ENCODE assay signal across 17 cellular contexts in the genomic region with DNA sequence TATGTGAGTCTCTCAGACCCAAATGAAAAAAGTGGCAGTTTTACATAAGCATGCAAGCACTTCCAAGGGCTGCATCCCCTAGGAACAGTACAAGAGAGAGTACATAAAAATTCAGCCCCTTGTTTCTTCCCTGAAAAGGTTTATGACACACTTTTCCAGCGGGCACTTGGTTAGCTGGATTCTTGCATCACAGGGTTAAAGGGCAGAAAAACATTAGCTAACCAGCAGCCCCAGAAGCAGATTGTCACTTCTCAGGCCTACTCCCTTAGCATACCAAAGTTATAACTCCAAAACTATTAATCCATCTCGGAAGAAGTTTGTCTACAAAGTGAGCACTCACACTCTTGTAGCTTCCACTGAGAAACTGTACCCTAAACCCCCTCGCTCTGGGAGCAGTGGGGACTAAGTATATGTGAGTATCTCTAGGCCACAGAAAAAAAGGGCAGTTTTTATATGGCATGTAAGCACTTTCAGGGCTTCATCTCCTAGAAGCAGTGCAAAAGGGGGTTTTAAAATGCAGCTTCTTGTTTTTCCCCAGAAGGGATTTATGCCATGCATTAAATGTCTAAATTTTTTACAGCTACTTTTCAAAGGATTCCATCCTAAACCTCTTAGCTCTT.
DNase-seq lines count a peak whose midpoint lies in the region; ATAC-seq, FAIRE-seq and TF ChIP-seq lines count a peak whose summit lies in the region.
"Had no signal": no experiment of that assay in that cellular context is flagged by ENCODE, and none has a peak within 500 bp of the region (broad histone marks: within the 10 kb centered on the region; RNA-seq: fewer than 3 reads in every experiment).

No MANE protein-coding gene starts in this region.

- POLR2A ChIA-PET in HepG2 (lab: Yijun Ruan, JAX) = no interaction called here

- H2AFZ ChIP-seq in HepG2 (ENCODE audit: low read length) = no peak overlapping the region
- H2AFZ ChIP-seq: GM23338 had no signal

- CTCF ChIA-PET in HepG2 (lab: Yijun Ruan, JAX; ENCODE audit: low intra/inter-chr PET ratio, low total read pairs) = no interaction called here

- H3K27me3 Mint-ChIP-seq in nephron progenitor cell (ENCODE audit: low read depth, poor library complexity) (no peaks in the 10 kb centered on the region), mesothelial cell of epicardium (ENCODE audit: low read depth) (no peaks in the 10 kb centered on the region)
- H3K27me3 Mint-ChIP-seq in stimulated activated naive CD8-positive, alpha-beta T cell treated with anti-CD3 and anti-CD28 coated beads, Interleukin-15, amount 100 ng/mL, for 72 hours = no peaks in the 10 kb centered on the region
- H3K27me3 Mint-ChIP-seq: B cell had no signal

- H3K4me3 Mint-ChIP-seq in nephron progenitor cell = no peak overlapping the region
- H3K4me3 Mint-ChIP-seq in stimulated activated naive CD8-positive, alpha-beta T cell treated with anti-CD3 and anti-CD28 coated beads, Interleukin-15, amount 100 ng/mL, for 72 hours = no peak overlapping the region
- no peak overlapping the region for H3K4me3 Mint-ChIP-seq in mesothelial cell of epicardium
- H3K4me3 Mint-ChIP-seq: B cell; CD4-positive, alpha-beta T cell; GM23338 had no signal

- no peak for TF ChIP-seq RAD21 in HepG2 (CRISPR knock-in tag; IDR thresholded peaks at IDR 0.05)

- no peak for FAIRE-seq in HepG2 (lab: Jason Lieb, UNC)
- FAIRE-seq: GM12891 had no signal

- no TSS peak for BruUV-seq in HepG2 (replicated peaks; lab: Mats Ljungman, UMichigan)

- no peaks in the 10 kb centered on the region for H3K79me2 ChIP-seq in HepG2 (ENCODE audit: insufficient read depth, low read length)

- peaks cover 7% of the 10 kb centered on the region; the same call in 1 of the 2 replicates for H3K4me1 ChIP-seq in HepG2 (ENCODE audit: insufficient read depth, low read length)

- TF ChIP-seq EP300 in HepG2 (IDR thresholded peaks at IDR 0.05; ENCODE audit: low read depth in 2 of 2, low read length in 2 of 2) = no peak
- TF ChIP-seq EP300 in HepG2 (CRISPR knock-in tag; IDR thresholded peaks at IDR 0.05; ENCODE audit: borderline replicate concordance) = no peak

- no peaks in the 10 kb centered on the region for H3K27me3 ChIP-seq in HepG2 (ENCODE audit: control insufficient read depth in 1 of 2, insufficient read depth in 2 of 2, low read length in 2 of 2)

- no peak overlapping the region for H3K27ac ChIP-seq in HepG2 (ENCODE audit: extremely low read length, insufficient read depth, low read length)

- DNase-seq in HuH-7 (ENCODE audit: low spot score) = peak; percentile 1
- peak; percentile 13 for DNase-seq in fibroblast of villous mesenchyme (ENCODE audit: low read depth)
- no peak for DNase-seq in HepG2 (ENCODE audit: low spot score)
- DNase-seq in nephron progenitor cell = no peak
- DNase-seq in Right ventricle myocardium superior = no peak
- no peak for DNase-seq in stimulated activated naive CD8-positive, alpha-beta T cell treated with anti-CD3 and anti-CD28 coated beads, Interleukin-15, amount 100 ng/mL, for 72 hours
- DNase-seq in mesothelial cell of epicardium (ENCODE audit: low spot score in 2 of 2, unreplicated experiment in 2 of 2) = no peak
- DNase-seq: ACHN; C1 segment of cervical spinal cord; CD4-positive, alpha-beta T cell; DMS79 treated with DMSO at 0.1 percent for 48 hours; EL; H7 had no signal

- H3K36me3 Mint-ChIP-seq in nephron progenitor cell (ENCODE audit: low read depth) = peaks cover 7% of the 10 kb centered on the region
- H3K36me3 Mint-ChIP-seq in mesothelial cell of epicardium = no peaks in the 10 kb centered on the region

- H3K4me3 ChIP-seq in fibroblast of villous mesenchyme (ENCODE audit: low read depth, low read length) = no peak overlapping the region
- H3K4me3 ChIP-seq in HepG2 (replicated peaks in 1 of 3; ENCODE audit: insufficient read depth in 1 of 3, low read depth in 2 of 3, low read length in 3 of 3) = no peak overlapping the region
- H3K4me3 ChIP-seq: GM23338 had no signal

- H4K20me1 ChIP-seq in HepG2 (ENCODE audit: insufficient read depth, low read length) = no peaks in the 10 kb centered on the region

- no peak overlapping the region for H3K4me2 ChIP-seq in HepG2 (ENCODE audit: low read depth, low read length)
- H3K4me2 ChIP-seq: GM23338 had no signal

- no peaks in the 10 kb centered on the region for H3K9me3 ChIP-seq in HepG2 (ENCODE audit: low read length)

- no peak overlapping the region for H3K9ac ChIP-seq in HepG2 (ENCODE audit: insufficient read depth, low read depth, low read length)

- H3K9me3 Mint-ChIP-seq in nephron progenitor cell (peaks cover 27% of the 10 kb centered on the region), mesothelial cell of epicardium (peaks cover 28% of the 10 kb centered on the region)
- H3K9me3 Mint-ChIP-seq in stimulated activated naive CD8-positive, alpha-beta T cell treated with anti-CD3 and anti-CD28 coated beads, Interleukin-15, amount 100 ng/mL, for 72 hours = peaks cover 8 to 24% of the 10 kb centered on the region in 2 donors

- 0% methylated on average over 2 of the region's 3 CpGs for WGBS in HepG2 (ENCODE audit: low lambda C conversion rate)

- H3K4me1 Mint-ChIP-seq in nephron progenitor cell = peaks cover 26% of the 10 kb centered on the region
- H3K4me1 Mint-ChIP-seq in stimulated activated naive CD8-positive, alpha-beta T cell treated with anti-CD3 and anti-CD28 coated beads, Interleukin-15, amount 100 ng/mL, for 72 hours = no peaks in the 10 kb centered on the region
- no peaks in the 10 kb centered on the region for H3K4me1 Mint-ChIP-seq in mesothelial cell of epicardium
- H3K4me1 Mint-ChIP-seq: B cell, GM23338 had no signal

- TF ChIP-seq POLR2A in HepG2 (IDR thresholded peaks at IDR 0.05; ENCODE audit: insufficient read depth in 1 of 2, low read depth in 2 of 2, low read length in 2 of 2) = no peak

- H3K36me3 ChIP-seq in HepG2 (replicated peaks in 1 of 2; ENCODE audit: control insufficient read depth in 1 of 2, insufficient read depth in 2 of 2, low read length in 2 of 2) = no peaks in the 10 kb centered on the region

- in situ Hi-C loops in HepG2 (cut with HindIII; ENCODE audit: extremely low pct_ligation_motif_present, low pct_unique_long_range_greater_than_20kb) = no loop called here

- TF ChIP-seq CTCF in fibroblast of villous mesenchyme (IDR thresholded peaks at IDR 0.05; ENCODE audit: insufficient read depth, low read depth, low read length) (no peak), HepG2 (CRISPR knock-in tag; IDR thresholded peaks at IDR 0.05) (no peak), nephron progenitor cell (IDR thresholded peaks at IDR 0.05) (no peak), mesothelial cell of epicardium (IDR thresholded peaks at IDR 0.05; ENCODE audit: unreplicated experiment) (no peak)

- peak overlapping the region; percentile 94 for H3K27ac Mint-ChIP-seq in nephron progenitor cell
- no peak overlapping the region for H3K27ac Mint-ChIP-seq in stimulated activated naive CD8-positive, alpha-beta T cell treated with anti-CD3 and anti-CD28 coated beads, Interleukin-15, amount 100 ng/mL, for 72 hours
- no peak overlapping the region for H3K27ac Mint-ChIP-seq in mesothelial cell of epicardium
- H3K27ac Mint-ChIP-seq: B cell; CD4-positive, alpha-beta T cell; GM23338 had no signal

- ATAC-seq in HepG2 = peak; percentile 41; the same call in 2 of the 3 replicates
- ATAC-seq in Right ventricle myocardium superior (ENCODE audit: poor library complexity) = no peak
- no peak for ATAC-seq in stimulated activated naive CD8-positive, alpha-beta T cell treated with anti-CD3 and anti-CD28 coated beads, Interleukin-15, amount 100 ng/mL, for 72 hours
- no peak for ATAC-seq in HG02981 (IDR thresholded peaks at IDR 0.05; ENCODE audit: unreplicated experiment)
- ATAC-seq: GM23338 had no signal

- intact Hi-C loops in HepG2 (cut with micrococcal nuclease; ENCODE audit: unreplicated experiment) = no loop called here
- intact Hi-C loops in Right ventricle myocardium superior (cut with DNase I) = no loop called here

TF ChIP-seq in HepG2, 621 proteins besides CTCF, POLR2A, EP300 and RAD21 (continues in another document):
- TF ChIP-seq ZSCAN30 (CRISPR knock-in tag; IDR thresholded peaks at IDR 0.05) (no peak), REXO4 (CRISPR knock-in tag; IDR thresholded peaks at IDR 0.05; ENCODE audit: borderline replicate concordance) (no peak), ARID2 (CRISPR knock-in tag; IDR thresholded peaks at IDR 0.05; ENCODE audit: borderline replicate concordance) (no peak), RFX5 (IDR thresholded peaks at IDR 0.05; ENCODE audit: low read depth, low read length) (no peak), CEBPB (IDR thresholded peaks at IDR 0.05; ENCODE audit: borderline replicate concordance, low read depth, low read length) (peak; percentile 63; the same call in 1 of the 2 replicates), NR2F6 (IDR thresholded peaks at IDR 0.05) (peak; percentile 25; the same call in 1 of the 2 replicates), NR2F6 (CRISPR knock-in tag; IDR thresholded peaks at IDR 0.05) (no peak)
- TF ChIP-seq, protein P1, sequence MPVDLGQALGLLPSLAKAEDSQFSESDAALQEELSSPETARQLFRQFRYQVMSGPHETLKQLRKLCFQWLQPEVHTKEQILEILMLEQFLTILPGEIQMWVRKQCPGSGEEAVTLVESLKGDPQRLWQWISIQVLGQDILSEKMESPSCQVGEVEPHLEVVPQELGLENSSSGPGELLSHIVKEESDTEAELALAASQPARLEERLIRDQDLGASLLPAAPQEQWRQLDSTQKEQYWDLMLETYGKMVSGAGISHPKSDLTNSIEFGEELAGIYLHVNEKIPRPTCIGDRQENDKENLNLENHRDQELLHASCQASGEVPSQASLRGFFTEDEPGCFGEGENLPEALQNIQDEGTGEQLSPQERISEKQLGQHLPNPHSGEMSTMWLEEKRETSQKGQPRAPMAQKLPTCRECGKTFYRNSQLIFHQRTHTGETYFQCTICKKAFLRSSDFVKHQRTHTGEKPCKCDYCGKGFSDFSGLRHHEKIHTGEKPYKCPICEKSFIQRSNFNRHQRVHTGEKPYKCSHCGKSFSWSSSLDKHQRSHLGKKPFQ (CRISPR knock-in tag; IDR thresholded peaks at IDR 0.05; ENCODE audit: insufficient replicate concordance) = no peak
- TF ChIP-seq, protein P2, sequence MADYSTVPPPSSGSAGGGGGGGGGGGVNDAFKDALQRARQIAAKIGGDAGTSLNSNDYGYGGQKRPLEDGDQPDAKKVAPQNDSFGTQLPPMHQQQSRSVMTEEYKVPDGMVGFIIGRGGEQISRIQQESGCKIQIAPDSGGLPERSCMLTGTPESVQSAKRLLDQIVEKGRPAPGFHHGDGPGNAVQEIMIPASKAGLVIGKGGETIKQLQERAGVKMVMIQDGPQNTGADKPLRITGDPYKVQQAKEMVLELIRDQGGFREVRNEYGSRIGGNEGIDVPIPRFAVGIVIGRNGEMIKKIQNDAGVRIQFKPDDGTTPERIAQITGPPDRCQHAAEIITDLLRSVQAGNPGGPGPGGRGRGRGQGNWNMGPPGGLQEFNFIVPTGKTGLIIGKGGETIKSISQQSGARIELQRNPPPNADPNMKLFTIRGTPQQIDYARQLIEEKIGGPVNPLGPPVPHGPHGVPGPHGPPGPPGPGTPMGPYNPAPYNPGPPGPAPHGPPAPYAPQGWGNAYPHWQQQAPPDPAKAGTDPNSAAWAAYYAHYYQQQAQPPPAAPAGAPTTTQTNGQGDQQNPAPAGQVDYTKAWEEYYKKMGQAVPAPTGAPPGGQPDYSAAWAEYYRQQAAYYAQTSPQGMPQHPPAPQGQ (CRISPR knock-in tag; IDR thresholded peaks at IDR 0.05; ENCODE audit: borderline replicate concordance) = no peak

Comparison
In these comparisons a context has a peak if more than half of its experiments do, and no peak if none do; other contexts are left out.
1. DNase-seq: peak in HuH-7 (single experiment) and fibroblast of villous mesenchyme (single experiment); none in HepG2 (single experiment), nephron progenitor cell (single experiment), Right ventricle myocardium superior (single experiment), stimulated activated naive CD8-positive, alpha-beta T cell treated with anti-CD3 and anti-CD28 coated beads, Interleukin-15, amount 100 ng/mL, for 72 hours (0 of 2) and mesothelial cell of epicardium (0 of 2).